ENCODE assay signal across 10 cellular contexts in the genomic region with DNA sequence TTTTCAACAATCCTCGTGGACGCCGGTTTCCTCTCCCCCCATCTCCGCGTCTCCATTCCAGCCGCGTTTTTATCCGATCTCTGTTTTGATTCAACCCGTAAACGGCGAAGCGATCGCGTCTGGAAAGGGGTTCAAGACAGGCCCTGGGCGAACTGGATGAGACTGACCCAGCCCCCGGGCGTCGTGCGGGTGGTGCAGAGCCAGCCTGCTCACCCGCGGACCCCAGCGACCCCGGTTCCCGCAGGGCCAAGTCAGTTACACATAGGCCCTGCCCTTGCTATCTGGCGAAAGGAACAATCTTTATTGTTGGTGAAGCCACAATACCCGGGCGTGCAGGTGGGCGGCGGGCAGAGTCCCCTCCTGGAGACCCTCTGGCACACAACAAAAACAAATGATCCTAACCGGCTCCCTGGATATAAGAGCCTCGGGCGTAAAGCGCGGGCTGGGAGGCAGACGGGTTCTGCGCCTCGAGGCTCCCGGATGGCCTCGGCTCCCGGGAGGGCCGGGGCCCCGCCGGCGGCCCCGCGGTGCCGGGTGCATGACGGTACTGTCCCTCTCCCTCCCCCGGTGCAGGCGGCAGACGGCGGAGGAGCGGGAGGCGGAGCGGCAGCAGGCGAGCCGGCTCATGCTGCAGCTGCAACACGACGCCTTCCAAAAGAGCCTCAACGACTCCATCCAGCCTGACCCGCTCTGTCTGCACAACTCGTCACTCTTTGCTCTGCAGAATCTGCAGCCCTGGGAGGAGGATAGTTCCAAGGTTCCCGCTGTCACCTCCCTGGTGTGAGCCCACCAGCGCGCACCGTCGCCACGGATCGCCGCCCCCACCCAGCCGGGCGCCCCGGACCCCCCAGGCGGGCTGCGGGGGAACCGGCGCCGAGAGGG. TPM values are rescaled to one million over a fixed set of nuclear protein-coding genes. Genes with fewer than 3 reads are reported as not detected.
DNase-seq lines count a peak whose midpoint lies in the region; ATAC-seq and TF ChIP-seq lines count a peak whose summit lies in the region.
"Had no signal": no experiment of that assay in that cellular context is flagged by ENCODE, and none has a peak within 500 bp of the region (broad histone marks: within the 10 kb centered on the region; RNA-seq: fewer than 3 reads in every experiment).

No MANE protein-coding gene starts in this region.

- H3K27me3 ChIP-seq in RWPE2 (ENCODE audit: insufficient read depth, poor library complexity, severe bottlenecking): peaks cover 100% of the 10 kb centered on the region

- peaks cover 84% of the 10 kb centered on the region for H3K27me3 Mint-ChIP-seq in activated CD8-positive, alpha-beta memory T cell treated with anti-CD3 and anti-CD28 coated beads, Interleukin-2, amount 10 ng/mL, durations not matched to agents 7 days and 5 days

- ATAC-seq in activated CD8-positive, alpha-beta memory T cell treated with anti-CD3 and anti-CD28 coated beads, Interleukin-2, amount 10 ng/mL, durations not matched to agents 7 days and 5 days: no peak
- ATAC-seq in RWPE2 (ENCODE audit: low read depth): peak; percentile 58
- peak; percentile 24 for ATAC-seq in stimulated activated naive CD8-positive, alpha-beta T cell treated with anti-CD3 and anti-CD28 coated beads, Interleukin-15, Interleukin-2, amounts not matched to agents 100 U/mL and 50 U/mL, for 24 hours
- no peak for ATAC-seq in HG03280 (IDR thresholded peaks at IDR 0.05; ENCODE audit: unreplicated experiment)
- no peak for ATAC-seq in GM21619 (IDR thresholded peaks at IDR 0.05; ENCODE audit: unreplicated experiment)

- DNase-seq in activated CD8-positive, alpha-beta memory T cell treated with anti-CD3 and anti-CD28 coated beads, Interleukin-2, amount 10 ng/mL, durations not matched to agents 7 days and 5 days: no peak
- DNase-seq in activated CD8-positive, alpha-beta memory T cell treated with anti-CD3 and anti-CD28 coated beads, Interleukin-2, amount 50 U/mL, for 4 hours: no peak
- DNase-seq in RWPE2 (ENCODE audit: low spot score): peak; percentile 67
- DNase-seq in hepatic stellate cell (ENCODE audit: low spot score): peak; percentile 60
- peak; percentile 17 for DNase-seq in stimulated activated naive CD8-positive, alpha-beta T cell treated with anti-CD3 and anti-CD28 coated beads, Interleukin-15, Interleukin-2, amounts not matched to agents 100 U/mL and 50 U/mL, for 24 hours
- DNase-seq in SKM-1 treated with dmso at 0.1 percent for 144 hours (lab: John Stamatoyannopoulos, UW; ENCODE audit: unreplicated experiment): no peak
- DNase-seq: nucleus accumbens had no signal

- no peak overlapping the region for H3K4me3 ChIP-seq in RWPE2 (ENCODE audit: severe bottlenecking)
- H3K4me3 ChIP-seq: thyroid gland had no signal

- peaks cover 10% of the 10 kb centered on the region for H3K36me3 Mint-ChIP-seq in activated CD8-positive, alpha-beta memory T cell treated with anti-CD3 and anti-CD28 coated beads, Interleukin-2, amount 10 ng/mL, durations not matched to agents 7 days and 5 days

- no peak overlapping the region for H3K27ac ChIP-seq in RWPE2 (ENCODE audit: poor library complexity, severe bottlenecking)
- H3K27ac ChIP-seq: thyroid gland had no signal

- H3K9me3 ChIP-seq in RWPE2 (ENCODE audit: severe bottlenecking): no peaks in the 10 kb centered on the region
- H3K9me3 ChIP-seq: thyroid gland had no signal

- H3K4me1 ChIP-seq in RWPE2 (ENCODE audit: insufficient read depth, poor library complexity, severe bottlenecking): no peaks in the 10 kb centered on the region

- H3K36me3 ChIP-seq in RWPE2 (ENCODE audit: low read depth): no peaks in the 10 kb centered on the region
- H3K36me3 ChIP-seq: thyroid gland had no signal

- peak overlapping the region; percentile 24 for H3K4me3 Mint-ChIP-seq in activated CD8-positive, alpha-beta memory T cell treated with anti-CD3 and anti-CD28 coated beads, Interleukin-2, amount 10 ng/mL, durations not matched to agents 7 days and 5 days

- CTCF ChIA-PET in activated CD8-positive, alpha-beta memory T cell treated with anti-CD3 and anti-CD28 coated beads, Interleukin-2, amount 10 ng/mL, durations not matched to agents 7 days and 5 days (lab: Charles Lee): no interaction called here

- H3K4me1 Mint-ChIP-seq in activated CD8-positive, alpha-beta memory T cell treated with anti-CD3 and anti-CD28 coated beads, Interleukin-2, amount 10 ng/mL, durations not matched to agents 7 days and 5 days: peaks cover 23% of the 10 kb centered on the region

- no peak for TF ChIP-seq CTCF in RWPE2 (IDR thresholded peaks at IDR 0.05; ENCODE audit: poor library complexity, severe bottlenecking)

- H3K9me3 Mint-ChIP-seq in activated CD8-positive, alpha-beta memory T cell treated with anti-CD3 and anti-CD28 coated beads, Interleukin-2, amount 10 ng/mL, durations not matched to agents 7 days and 5 days (ENCODE audit: low read depth): no peaks in the 10 kb centered on the region

- H3K27ac Mint-ChIP-seq in activated CD8-positive, alpha-beta memory T cell treated with anti-CD3 and anti-CD28 coated beads, Interleukin-2, amount 10 ng/mL, durations not matched to agents 7 days and 5 days: peak overlapping the region; percentile 49

RNA-seq across cellular contexts. Expression of gene TLX3, which starts 2.0 kb away (rescaled TPM):
- total RNA-seq in activated CD8-positive, alpha-beta memory T cell treated with anti-CD3 and anti-CD28 coated beads, Interleukin-2, amount 10 ng/mL, durations not matched to agents 7 days and 5 days: not detected
- total RNA-seq: thyroid gland had no signal

Comparison
In these comparisons a context has a peak if more than half of its experiments do, and no peak if none do; other contexts are left out.
1. ATAC-seq: peak in RWPE2 (single experiment) and stimulated activated naive CD8-positive, alpha-beta T cell treated with anti-CD3 and anti-CD28 coated beads, Interleukin-15, Interleukin-2, amounts not matched to agents 100 U/mL and 50 U/mL, for 24 hours (single experiment); none in activated CD8-positive, alpha-beta memory T cell treated with anti-CD3 and anti-CD28 coated beads, Interleukin-2, amount 10 ng/mL, durations not matched to agents 7 days and 5 days (single experiment), HG03280 (single experiment) and GM21619 (single experiment).
2. DNase-seq: peak in RWPE2 (single experiment), hepatic stellate cell (single experiment) and stimulated activated naive CD8-positive, alpha-beta T cell treated with anti-CD3 and anti-CD28 coated beads, Interleukin-15, Interleukin-2, amounts not matched to agents 100 U/mL and 50 U/mL, for 24 hours (single experiment); none in activated CD8-positive, alpha-beta memory T cell treated with anti-CD3 and anti-CD28 coated beads, Interleukin-2, amount 10 ng/mL, durations not matched to agents 7 days and 5 days (single experiment), activated CD8-positive, alpha-beta memory T cell treated with anti-CD3 and anti-CD28 coated beads, Interleukin-2, amount 50 U/mL, for 4 hours (single experiment) and SKM-1 treated with dmso at 0.1 percent for 144 hours (single experiment).